ENCODE assay signal across 1 cellular context in genomic region chr1:58816072-58816746, GRCh38.
TF ChIP-seq lines count a peak whose summit lies in the region.

No MANE protein-coding gene starts in this region.

TF ChIP-seq in HepG2, 621 proteins besides CTCF, POLR2A, EP300 and RAD21 (continued from another document and continues in another):
- TF ChIP-seq HNF1B (CRISPR knock-in tag; IDR thresholded peaks at IDR 0.05) (0 out of 2 replicates have a peak, but pooled peaks have one; percentile 37), ZNF768 (CRISPR knock-in tag; IDR thresholded peaks at IDR 0.05) (peak; percentile 57; the same call in 1 of the 2 replicates), TBX2 (CRISPR knock-in tag; IDR thresholded peaks at IDR 0.05; ENCODE audit: borderline replicate concordance) (peak; percentile 77), ZNF770 (CRISPR knock-in tag; IDR thresholded peaks at IDR 0.05) (no peak), ZFP1 (CRISPR knock-in tag; IDR thresholded peaks at IDR 0.05) (no peak), PHF21A (CRISPR knock-in tag; IDR thresholded peaks at IDR 0.05) (peak; percentile 60; the same call in 1 of the 2 replicates), ETV6 (CRISPR knock-in tag; conservative IDR thresholded peaks at IDR 0.05) (peak; percentile 62; the same call in 1 of the 2 replicates), BRD4 (CRISPR knock-in tag; IDR thresholded peaks at IDR 0.05) (0 out of 2 replicates have a peak, but pooled peaks have one; percentile 42), ZNF605 (CRISPR knock-in tag; IDR thresholded peaks at IDR 0.05) (peak; percentile 74), MLX (CRISPR knock-in tag; IDR thresholded peaks at IDR 0.05) (0 out of 2 replicates have a peak, but pooled peaks have one; percentile 19), TAF1 (CRISPR knock-in tag; IDR thresholded peaks at IDR 0.05) (peak; percentile 75), ZNF350 (CRISPR knock-in tag; IDR thresholded peaks at IDR 0.05; ENCODE audit: borderline replicate concordance, low read depth) (peak; percentile 35; the same call in 1 of the 2 replicates), FOXO1 (CRISPR knock-in tag; IDR thresholded peaks at IDR 0.05) (0 out of 2 replicates have a peak, but pooled peaks have one; percentile 67), ZHX2 (IDR thresholded peaks at IDR 0.05; ENCODE audit: low read depth) (no peak), ZHX2 (CRISPR knock-in tag; IDR thresholded peaks at IDR 0.05; ENCODE audit: borderline replicate concordance) (no peak), MXD3 (CRISPR knock-in tag; IDR thresholded peaks at IDR 0.05) (peak; percentile 35; the same call in 1 of the 2 replicates), ZNF17 (CRISPR knock-in tag; IDR thresholded peaks at IDR 0.05) (no peak), POLR2G (IDR thresholded peaks at IDR 0.05; ENCODE audit: low read depth, low read length) (peak; percentile 78), RXRB (CRISPR knock-in tag; IDR thresholded peaks at IDR 0.05; ENCODE audit: borderline replicate concordance) (peak; percentile 53; the same call in 1 of the 2 replicates), RFXANK (CRISPR knock-in tag; IDR thresholded peaks at IDR 0.05) (0 out of 2 replicates have a peak, but pooled peaks have one; percentile 21), SIX4 (CRISPR knock-in tag; IDR thresholded peaks at IDR 0.05) (no peak), LCORL (IDR thresholded peaks at IDR 0.05) (no peak), LCORL (CRISPR knock-in tag; IDR thresholded peaks at IDR 0.05) (peak; percentile 43; the same call in 1 of the 2 replicates), AGO2 (optimal IDR thresholded peaks at IDR 0.05; ENCODE audit: low read depth, low read length) (peak; percentile 57), ZMAT3 (CRISPR knock-in tag; conservative IDR thresholded peaks at IDR 0.05) (0 out of 2 replicates have a peak, but pooled peaks have one; percentile 36), ZNF460 (CRISPR knock-in tag; IDR thresholded peaks at IDR 0.05; ENCODE audit: borderline replicate concordance) (no peak), ZNF598 (CRISPR knock-in tag; IDR thresholded peaks at IDR 0.05; ENCODE audit: borderline replicate concordance) (peak; percentile 56; the same call in 1 of the 2 replicates), BCL6 (CRISPR knock-in tag; IDR thresholded peaks at IDR 0.05) (peak; percentile 62; the same call in 1 of the 2 replicates), ZGPAT (CRISPR knock-in tag; IDR thresholded peaks at IDR 0.05) (peak; percentile 46; the same call in 1 of the 2 replicates), FOXP4 (CRISPR knock-in tag; IDR thresholded peaks at IDR 0.05) (peak; percentile 61; the same call in 1 of the 2 replicates), ZNF800 (CRISPR knock-in tag; IDR thresholded peaks at IDR 0.05) (peak; percentile 46; the same call in 1 of the 2 replicates)
- TF ChIP-seq, protein P1, sequence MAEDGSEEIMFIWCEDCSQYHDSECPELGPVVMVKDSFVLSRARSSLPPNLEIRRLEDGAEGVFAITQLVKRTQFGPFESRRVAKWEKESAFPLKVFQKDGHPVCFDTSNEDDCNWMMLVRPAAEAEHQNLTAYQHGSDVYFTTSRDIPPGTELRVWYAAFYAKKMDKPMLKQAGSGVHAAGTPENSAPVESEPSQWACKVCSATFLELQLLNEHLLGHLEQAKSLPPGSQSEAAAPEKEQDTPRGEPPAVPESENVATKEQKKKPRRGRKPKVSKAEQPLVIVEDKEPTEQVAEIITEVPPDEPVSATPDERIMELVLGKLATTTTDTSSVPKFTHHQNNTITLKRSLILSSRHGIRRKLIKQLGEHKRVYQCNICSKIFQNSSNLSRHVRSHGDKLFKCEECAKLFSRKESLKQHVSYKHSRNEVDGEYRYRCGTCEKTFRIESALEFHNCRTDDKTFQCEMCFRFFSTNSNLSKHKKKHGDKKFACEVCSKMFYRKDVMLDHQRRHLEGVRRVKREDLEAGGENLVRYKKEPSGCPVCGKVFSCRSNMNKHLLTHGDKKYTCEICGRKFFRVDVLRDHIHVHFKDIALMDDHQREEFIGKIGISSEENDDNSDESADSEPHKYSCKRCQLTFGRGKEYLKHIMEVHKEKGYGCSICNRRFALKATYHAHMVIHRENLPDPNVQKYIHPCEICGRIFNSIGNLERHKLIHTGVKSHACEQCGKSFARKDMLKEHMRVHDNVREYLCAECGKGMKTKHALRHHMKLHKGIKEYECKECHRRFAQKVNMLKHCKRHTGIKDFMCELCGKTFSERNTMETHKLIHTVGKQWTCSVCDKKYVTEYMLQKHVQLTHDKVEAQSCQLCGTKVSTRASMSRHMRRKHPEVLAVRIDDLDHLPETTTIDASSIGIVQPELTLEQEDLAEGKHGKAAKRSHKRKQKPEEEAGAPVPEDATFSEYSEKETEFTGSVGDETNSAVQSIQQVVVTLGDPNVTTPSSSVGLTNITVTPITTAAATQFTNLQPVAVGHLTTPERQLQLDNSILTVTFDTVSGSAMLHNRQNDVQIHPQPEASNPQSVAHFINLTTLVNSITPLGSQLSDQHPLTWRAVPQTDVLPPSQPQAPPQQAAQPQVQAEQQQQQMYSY (CRISPR knock-in tag; IDR thresholded peaks at IDR 0.05), result 0 out of 2 replicates have a peak, but pooled peaks have one; percentile 17
- TF ChIP-seq, protein P2, sequence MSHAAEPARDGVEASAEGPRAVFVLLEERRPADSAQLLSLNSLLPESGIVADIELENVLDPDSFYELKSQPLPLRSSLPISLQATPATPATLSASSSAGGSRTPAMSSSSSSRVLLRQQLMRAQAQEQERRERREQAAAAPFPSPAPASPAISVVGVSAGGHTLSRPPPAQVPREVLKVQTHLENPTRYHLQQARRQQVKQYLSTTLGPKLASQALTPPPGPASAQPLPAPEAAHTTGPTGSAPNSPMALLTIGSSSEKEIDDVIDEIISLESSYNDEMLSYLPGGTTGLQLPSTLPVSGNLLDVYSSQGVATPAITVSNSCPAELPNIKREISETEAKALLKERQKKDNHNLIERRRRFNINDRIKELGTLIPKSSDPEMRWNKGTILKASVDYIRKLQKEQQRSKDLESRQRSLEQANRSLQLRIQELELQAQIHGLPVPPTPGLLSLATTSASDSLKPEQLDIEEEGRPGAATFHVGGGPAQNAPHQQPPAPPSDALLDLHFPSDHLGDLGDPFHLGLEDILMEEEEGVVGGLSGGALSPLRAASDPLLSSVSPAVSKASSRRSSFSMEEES (CRISPR knock-in tag; IDR thresholded peaks at IDR 0.05), result peak; percentile 45; the same call in 1 of the 2 replicates
